In genomic region chr17:77018504-77018903, GRCh38 we compare ENCODE assay signal across 22 cellular contexts.
"Had no signal": no experiment of that assay in that cellular context is flagged by ENCODE, and none has a peak within 500 bp of the region (broad histone marks: within the 10 kb centered on the region; RNA-seq: fewer than 3 reads in every experiment).

No MANE protein-coding gene starts in this region.

- H3K9me3 ChIP-seq: SJSA1 had no signal

- ATAC-seq: K562 had no signal

- H3K36me3 Mint-ChIP-seq: IgD-negative memory B cell had no signal

- H3K4me3 Mint-ChIP-seq: IgD-negative memory B cell had no signal

- FAIRE-seq: RCC 7860 had no signal

- H3K27ac Mint-ChIP-seq: IgD-negative memory B cell had no signal

- H3K27ac ChIP-seq: HL-60, KMS-11, SJSA1, SK-N-MC had no signal

- DNase-seq: Kasumi-1, MM.1S, NCI-H1092 treated with DMSO at 0.1 percent for 48 hours, NCI-H1436, NCI-H187, NCI-H2029, NCI-H2081 treated with DMSO at 0.1 percent for 48 hours, NCI-H226, NCI-H446, NCI-H524, NCI-H526 treated with DMSO at 0.1 percent for 48 hours, NCI-H748 treated with DMSO at 0.1 percent for 48 hours, Right ventricle myocardium superior, RPMI8226, SIG-M5 had no signal

- H3K36me3 ChIP-seq: SJSA1 had no signal

- H3K4me1 Mint-ChIP-seq: IgD-negative memory B cell had no signal

- H3K4me3 ChIP-seq: K562, SJSA1, SK-N-MC had no signal

- H3K4me2 ChIP-seq: KMS-11 had no signal

- H3K4me1 ChIP-seq: SJSA1 had no signal

- H3K27me3 ChIP-seq: SJSA1 had no signal
